8 cellular contexts compared by ENCODE assay signal in genomic region chr6:3119040-3119723, GRCh38. TPM values are rescaled to one million over a fixed set of nuclear protein-coding genes. Genes with fewer than 3 reads are reported as not detected.
DNase-seq lines count a peak whose midpoint lies in the region; ATAC-seq and TF ChIP-seq lines count a peak whose summit lies in the region.

No MANE protein-coding gene starts in this region.

- H2BK12ac ChIP-seq in trophoblast cell (ENCODE audit: low read length) = no peak overlapping the region

- peak overlapping the region; percentile 88 for H3K14ac ChIP-seq in trophoblast cell (ENCODE audit: low read length)

- peak overlapping the region; percentile 92 for H3K4me3 Mint-ChIP-seq in CD8-positive, alpha-beta T cell
- H3K4me3 Mint-ChIP-seq in activated B cell treated with CpG ODN at 0.5 μM for 24 hours = peak overlapping the region; percentile 89
- H3K4me3 Mint-ChIP-seq in glutamatergic neuron (ENCODE audit: unreplicated experiment) = peak overlapping the region; percentile 90

- peak overlapping the region; percentile 65 for H2AK5ac ChIP-seq in trophoblast cell (ENCODE audit: low read length)

- no CpG with 5 or more reads among the region's 19 CpGs for WGBS in trophoblast cell (ENCODE audit: extremely low coverage, insufficient coverage, insufficient read length)

- H3K36me3 ChIP-seq in CD8-positive, alpha-beta T cell (ENCODE audit: insufficient read depth, low read length) = no peaks in the 10 kb centered on the region
- H3K36me3 ChIP-seq in trophoblast cell (ENCODE audit: control insufficient read depth in 1 of 2, insufficient read depth in 2 of 2, low read length in 2 of 2) = peaks cover 7 to 13% of the 10 kb centered on the region in 2 experiments

- H4K91ac ChIP-seq in trophoblast cell (ENCODE audit: low read depth, low read length) = peak overlapping the region; percentile 69

- H3K27me3 ChIP-seq in CD8-positive, alpha-beta T cell (ENCODE audit: insufficient read depth, low read length) = no peaks in the 10 kb centered on the region
- no peaks in the 10 kb centered on the region for H3K27me3 ChIP-seq in trophoblast cell (ENCODE audit: insufficient read depth, low read length)

- H4K8ac ChIP-seq in trophoblast cell (ENCODE audit: low read depth, low read length) = peak overlapping the region; percentile 90

- H2BK120ac ChIP-seq in trophoblast cell (ENCODE audit: insufficient read depth, low read length, poor library complexity) = peak overlapping the region; percentile 69

- H3K36me3 Mint-ChIP-seq in CD8-positive, alpha-beta T cell = peaks cover 8% of the 10 kb centered on the region
- H3K36me3 Mint-ChIP-seq in activated B cell treated with CpG ODN at 0.5 μM for 24 hours (ENCODE audit: low read depth) (peaks cover 10% of the 10 kb centered on the region), glutamatergic neuron (ENCODE audit: unreplicated experiment) (peaks cover 5% of the 10 kb centered on the region)

- H3K79me1 ChIP-seq in trophoblast cell (ENCODE audit: low read length) = peaks cover 6% of the 10 kb centered on the region

- H3K18ac ChIP-seq in trophoblast cell (ENCODE audit: low read length) = peak overlapping the region; percentile 93

- peak overlapping the region; percentile 83 for H3K9ac ChIP-seq in trophoblast cell (ENCODE audit: low read length)

- H3K27me3 Mint-ChIP-seq in CD8-positive, alpha-beta T cell (ENCODE audit: low read depth) = no peaks in the 10 kb centered on the region
- H3K27me3 Mint-ChIP-seq in activated B cell treated with CpG ODN at 0.5 μM for 24 hours (no peaks in the 10 kb centered on the region), glutamatergic neuron (ENCODE audit: unreplicated experiment) (peaks cover 3% of the 10 kb centered on the region)

- peak in 1 of 7 experiments; percentile 21 for DNase-seq in CD8-positive, alpha-beta T cell
- no peak for DNase-seq in activated B cell treated with CpG ODN at 0.5 μM for 24 hours
- no peak for DNase-seq in glutamatergic neuron
- peak; percentile 20 to 42 for DNase-seq in trophoblast cell
- DNase-seq in NCI-H1436 treated with DMSO at 0.1 percent for 48 hours (lab: John Stamatoyannopoulos, UW) = no peak
- DNase-seq in central memory CD4-positive, alpha-beta T cell = no peak

- peaks cover 8% of the 10 kb centered on the region for H3K79me2 ChIP-seq in trophoblast cell (ENCODE audit: control insufficient read depth, insufficient read depth, low read length, poor library complexity)

- POLR2A ChIA-PET in CD8-positive, alpha-beta T cell (lab: Charles Lee) = interaction anchor here (0.6 to 1.4 kb wide), 4 partner anchors 51 to 1336 kb away, joined by 4 to 8 read pairs (median 6); partner anchors contain the start of gene RIPK1
- POLR2A ChIA-PET in activated B cell treated with CpG ODN at 0.5 μM for 24 hours (lab: Charles Lee) = interaction anchor here (0.6 to 1.4 kb wide), 14 partner anchors 20 to 1885 kb away, joined by 3 to 9 read pairs (median 4); partner anchors contain the start of genes RIPK1, RPP40 and TUBB2A

- CTCF ChIA-PET in CD8-positive, alpha-beta T cell (lab: Charles Lee) = interaction anchor here (1.0 to 1.9 kb wide), 4 partner anchors 33 to 134 kb away, joined by 3 to 11 read pairs (median 4); partner anchors contain the start of gene TUBB2A
- CTCF ChIA-PET in activated B cell treated with CpG ODN at 0.5 μM for 24 hours (lab: Charles Lee) = no interaction called here

- intact Hi-C loops in CD8-positive, alpha-beta T cell (cut with DNase I, micrococcal nuclease) = loop anchor here (2.0 to 5.0 kb wide), 9 partner anchors 120 to 1018 kb away; partner anchors contain the start of genes ECI2 (in 2 of the 2), WRNIP1 (in 2 of the 2), NQO2 (in 1 of the 2) and PSMG4 (in 1 of the 2)
- intact Hi-C loops in activated B cell treated with CpG ODN at 0.5 μM for 24 hours (cut with micrococcal nuclease) = loop anchor here (2.0 to 5.0 kb wide), 3 partner anchors 120 to 238 kb away; partner anchors contain the start of gene NQO2

- H3K9me3 Mint-ChIP-seq in CD8-positive, alpha-beta T cell = no peaks in the 10 kb centered on the region
- no peaks in the 10 kb centered on the region for H3K9me3 Mint-ChIP-seq in activated B cell treated with CpG ODN at 0.5 μM for 24 hours
- peaks cover 4% of the 10 kb centered on the region for H3K9me3 Mint-ChIP-seq in glutamatergic neuron (ENCODE audit: unreplicated experiment)

- peak overlapping the region; percentile 18 for H3K4ac ChIP-seq in trophoblast cell (ENCODE audit: low read depth, low read length)

- ATAC-seq in CD8-positive, alpha-beta T cell = no peak
- ATAC-seq in GM19372 (IDR thresholded peaks at IDR 0.05; ENCODE audit: low read depth, unreplicated experiment) = peak; percentile 25
- ATAC-seq in HG03439 (IDR thresholded peaks at IDR 0.05; ENCODE audit: unreplicated experiment) = peak; percentile 31
- ATAC-seq in activated B cell treated with CpG ODN at 0.5 μM for 24 hours (ENCODE audit: low read depth) = peak; percentile 9

- peaks cover 13% of the 10 kb centered on the region for H3K4me1 Mint-ChIP-seq in CD8-positive, alpha-beta T cell (ENCODE audit: low read depth)
- H3K4me1 Mint-ChIP-seq in activated B cell treated with CpG ODN at 0.5 μM for 24 hours = peaks cover 17% of the 10 kb centered on the region
- peaks cover 16% of the 10 kb centered on the region for H3K4me1 Mint-ChIP-seq in glutamatergic neuron (ENCODE audit: low read depth, unreplicated experiment)

- H3K4me3 ChIP-seq in CD8-positive, alpha-beta T cell (ENCODE audit: low read depth, low read length) = peak overlapping the region; percentile 80
- peak overlapping the region; percentile 99 for H3K4me3 ChIP-seq in trophoblast cell (ENCODE audit: low read depth, low read length)

- H4K12ac ChIP-seq in trophoblast cell (ENCODE audit: low read depth, low read length) = peak overlapping the region; percentile 91

- H3K9me3 ChIP-seq in CD8-positive, alpha-beta T cell (ENCODE audit: low read length) = no peaks in the 10 kb centered on the region
- no peaks in the 10 kb centered on the region for H3K9me3 ChIP-seq in trophoblast cell (ENCODE audit: insufficient read depth, low read depth, low read length)

- H3K23ac ChIP-seq in trophoblast cell (ENCODE audit: low read length) = no peak overlapping the region

- no peak for TF ChIP-seq CTCF in CD8-positive, alpha-beta T cell (IDR thresholded peaks at IDR 0.05)
- TF ChIP-seq CTCF in activated B cell treated with CpG ODN at 0.5 μM for 24 hours (IDR thresholded peaks at IDR 0.05) (no peak), glutamatergic neuron (IDR thresholded peaks at IDR 0.05; ENCODE audit: partially characterized antibody, unreplicated experiment) (no peak)

- peaks cover 12% of the 10 kb centered on the region for H3K4me1 ChIP-seq in CD8-positive, alpha-beta T cell (ENCODE audit: insufficient read depth, low read length)
- peaks cover 0 to 2% of the 10 kb centered on the region in 2 experiments for H3K4me1 ChIP-seq in trophoblast cell (ENCODE audit: control insufficient read depth in 1 of 2, insufficient read depth in 2 of 2, low read length in 2 of 2)

- H2AFZ ChIP-seq in trophoblast cell (ENCODE audit: insufficient read depth, low read length, poor library complexity) = peak overlapping the region; percentile 68

- H3K4me2 ChIP-seq in trophoblast cell (ENCODE audit: low read length) = peak overlapping the region; percentile 79

- peak overlapping the region; percentile 59 for H2BK5ac ChIP-seq in trophoblast cell (ENCODE audit: low read depth, low read length, poor library complexity)

- peak overlapping the region; percentile 69 for H3K27ac Mint-ChIP-seq in CD8-positive, alpha-beta T cell
- H3K27ac Mint-ChIP-seq in activated B cell treated with CpG ODN at 0.5 μM for 24 hours (peak overlapping the region; percentile 57), glutamatergic neuron (ENCODE audit: unreplicated experiment) (peak overlapping the region; percentile 85)

- peak overlapping the region; percentile 85 for H3K27ac ChIP-seq in CD8-positive, alpha-beta T cell (ENCODE audit: low read depth, low read length)
- H3K27ac ChIP-seq in trophoblast cell (ENCODE audit: low read depth, low read length) = no peak overlapping the region

RNA-seq across cellular contexts. Expression of gene BPHL, which starts 0.7 kb away (rescaled TPM):
- 1 to 10 TPM; 3.7 to 5.5 TPM for total RNA-seq in CD8-positive, alpha-beta T cell
- total RNA-seq in activated B cell treated with CpG ODN at 0.5 μM for 24 hours = 10.5 and 11.0 TPM in 2 replicates
- 72.1 TPM for total RNA-seq in glutamatergic neuron (ENCODE audit: unreplicated experiment)
- polyA plus RNA-seq in trophoblast cell (2013) = 21.0 and 22.0 TPM in 2 replicates

RNA-seq across cellular contexts. Expression of gene TUBB2A, which starts 38.2 kb away (rescaled TPM):
- total RNA-seq in CD8-positive, alpha-beta T cell = 10 to 100 TPM; 61.4 to 63.9 TPM
- total RNA-seq in activated B cell treated with CpG ODN at 0.5 μM for 24 hours = 3.3 TPM in 2 replicates
- total RNA-seq in glutamatergic neuron (ENCODE audit: unreplicated experiment) = 769 TPM
- 167 and 171 TPM in 2 replicates for polyA plus RNA-seq in trophoblast cell (2013)

RNA-seq across cellular contexts. Expression of gene RIPK1, which starts 50.9 kb away (rescaled TPM):
- 10 to 100 TPM; 18.6 to 19.7 TPM for total RNA-seq in CD8-positive, alpha-beta T cell
- total RNA-seq in activated B cell treated with CpG ODN at 0.5 μM for 24 hours (20.5 and 21.8 TPM in 2 replicates), glutamatergic neuron (ENCODE audit: unreplicated experiment) (10.6 TPM)
- 14.0 and 14.2 TPM in 2 replicates for polyA plus RNA-seq in trophoblast cell (2013)

Comparison
In these comparisons a context has a peak if more than half of its experiments do, and no peak if none do; other contexts are left out.
1. DNase-seq: peak in trophoblast cell (2 of 2); none in activated B cell treated with CpG ODN at 0.5 μM for 24 hours (single experiment), glutamatergic neuron (single experiment), NCI-H1436 treated with DMSO at 0.1 percent for 48 hours (single experiment) and central memory CD4-positive, alpha-beta T cell (single experiment).
2. RNA of gene TUBB2A, which starts 38.2 kb away (total RNA-seq): 769 TPM in glutamatergic neuron (single experiment) and 61.4 to 63.9 TPM in CD8-positive, alpha-beta T cell; 3.3 TPM in activated B cell treated with CpG ODN at 0.5 μM for 24 hours; every median in the first group is over 10 times any median in the second.
3. Peak in every context shown above with its lines, with median percentiles within 50 percentile points of each other: H3K27ac Mint-ChIP-seq and H3K4me3 Mint-ChIP-seq.